10 cellular contexts compared by ENCODE assay signal in the genomic region with DNA sequence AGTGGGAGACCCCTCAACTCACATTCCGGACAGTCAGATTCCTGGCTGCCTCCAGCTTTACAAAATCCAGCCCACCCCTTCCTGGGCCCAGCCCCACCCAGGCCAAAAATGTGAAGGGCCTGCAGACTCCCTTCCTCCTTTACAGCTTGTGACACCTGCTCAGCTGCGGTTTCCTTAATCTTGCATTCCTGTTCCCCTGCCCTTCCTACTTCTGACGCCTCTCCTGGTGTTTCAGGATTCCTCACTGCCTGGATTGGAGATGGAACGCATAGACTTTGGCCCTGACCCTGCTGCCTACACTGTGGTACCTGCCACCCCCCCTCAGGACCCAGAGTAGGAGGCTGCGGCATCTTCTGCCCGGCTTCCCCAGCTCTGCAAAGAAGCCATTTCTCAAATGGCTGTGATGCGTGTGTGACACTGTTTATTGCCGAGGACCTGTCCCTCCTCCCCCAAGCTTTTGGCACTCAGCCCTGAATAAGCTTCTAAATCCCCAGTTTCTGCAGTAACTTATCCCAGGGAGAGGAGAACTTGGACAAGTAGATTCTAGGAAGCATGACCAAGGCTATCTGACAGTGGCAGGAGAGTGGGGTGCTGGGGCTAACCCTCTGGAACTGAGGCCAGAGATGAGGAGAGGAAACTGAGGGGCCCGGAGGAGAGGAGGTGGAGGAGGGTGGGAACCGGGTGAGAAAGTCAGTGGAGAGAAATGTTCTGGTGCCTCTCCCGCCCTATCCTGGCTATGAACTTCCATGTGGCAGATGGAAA. TPM values are rescaled to one million over a fixed set of nuclear protein-coding genes. Genes with fewer than 3 reads are reported as not detected.
DNase-seq lines count a peak whose midpoint lies in the region; ATAC-seq and TF ChIP-seq lines count a peak whose summit lies in the region.
"Had no signal": no experiment of that assay in that cellular context is flagged by ENCODE, and none has a peak within 500 bp of the region (broad histone marks: within the 10 kb centered on the region; RNA-seq: fewer than 3 reads in every experiment).

No MANE protein-coding gene starts in this region.

- no peak for ATAC-seq in GM18861 (IDR thresholded peaks at IDR 0.05; ENCODE audit: unreplicated experiment)
- no peak for ATAC-seq in HG03521 (IDR thresholded peaks at IDR 0.05; ENCODE audit: unreplicated experiment)

- H3K27me3 ChIP-seq in Karpas-422 (ENCODE audit: low read length) (no peaks in the 10 kb centered on the region), cardiac muscle cell (no peaks in the 10 kb centered on the region), sigmoid colon (peaks cover 0 to 4% (median 0%) of the 10 kb centered on the region in 3 donors)
- H3K27me3 ChIP-seq: tibial nerve had no signal

- H3K36me3 ChIP-seq in Karpas-422 (ENCODE audit: insufficient read depth, low read length): no peaks in the 10 kb centered on the region
- no peaks in the 10 kb centered on the region for H3K36me3 ChIP-seq in cardiac muscle cell
- no peaks in the 10 kb centered on the region for H3K36me3 ChIP-seq in sigmoid colon
- H3K36me3 ChIP-seq: tibial nerve had no signal

- no peak for TF ChIP-seq POLR2A in sigmoid colon (IDR thresholded peaks at IDR 0.05)

- no peak for TF ChIP-seq EP300 in sigmoid colon (IDR thresholded peaks at IDR 0.05)

- intact Hi-C loops in sigmoid colon (cut with DNase I): loop anchor here (2.0 to 10.0 kb wide), 4 partner anchors 35 to 207 kb away; a partner anchor contains a TSS

- 33 to 52% methylated on average over 11 of the region's 11 CpGs for WGBS in sigmoid colon, 2 donors

- peak overlapping the region; percentile 36 for H3K4me2 ChIP-seq in Karpas-422 (ENCODE audit: low read depth, low read length, poor library complexity, severe bottlenecking)

- no peak overlapping the region for H2AFZ ChIP-seq in Karpas-422 (ENCODE audit: low read length)

- H3K9me3 ChIP-seq in Karpas-422 (ENCODE audit: low read length) (no peaks in the 10 kb centered on the region), cardiac muscle cell (ENCODE audit: low read depth) (no peaks in the 10 kb centered on the region), sigmoid colon (no peaks in the 10 kb centered on the region)
- H3K9me3 ChIP-seq: tibial nerve had no signal

- H3K4me1 ChIP-seq in Karpas-422 (ENCODE audit: low read length) (peaks cover 61% of the 10 kb centered on the region), cardiac muscle cell (ENCODE audit: low read depth) (peaks cover 27% of the 10 kb centered on the region), sigmoid colon (peaks cover 0 to 29% (median 27%) of the 10 kb centered on the region in 4 donors)

- H3K4me3 ChIP-seq in Karpas-422 (ENCODE audit: low read length) (no peak overlapping the region), cardiac muscle cell (no peak overlapping the region), sigmoid colon (no peak overlapping the region)
- H3K4me3 ChIP-seq: tibial nerve had no signal

- peak overlapping the region; percentile 95 for H3K27ac ChIP-seq in Karpas-422 (ENCODE audit: low read length)
- peak overlapping the region; percentile 92 for H3K27ac ChIP-seq in VCaP
- H3K27ac ChIP-seq in cardiac muscle cell: peak overlapping the region; percentile 87
- H3K27ac ChIP-seq in sigmoid colon: peak overlapping the region; percentile 49 to 62 (median 56)

- H3K9ac ChIP-seq in Karpas-422 (ENCODE audit: low read length): peak overlapping the region; percentile 43

- no peak for DNase-seq in Karpas-422
- peak in 1 of 2 donors; percentile 57 for DNase-seq in cardiac muscle cell (ENCODE audit: low read depth in 1 of 2, low spot score in 1 of 2)
- DNase-seq in sigmoid colon: no peak
- no peak for DNase-seq in cortex of kidney (lab: John Stamatoyannopoulos, UW)
- no peak for DNase-seq in ureter (ENCODE audit: low spot score)

- TF ChIP-seq CTCF in VCaP (conservative IDR thresholded peaks at IDR 0.05): no peak
- no peak for TF ChIP-seq CTCF in cardiac muscle cell (IDR thresholded peaks at IDR 0.05; ENCODE audit: low read depth, low read length)
- TF ChIP-seq CTCF in sigmoid colon (IDR thresholded peaks at IDR 0.05): no peak

- no peaks in the 10 kb centered on the region for H4K20me1 ChIP-seq in Karpas-422 (ENCODE audit: insufficient read depth, low read depth, low read length)

- H3K9me2 ChIP-seq in Karpas-422 (replicated peaks; ENCODE audit: insufficient read depth, low read length): no peaks in the 10 kb centered on the region

- H3K79me2 ChIP-seq in Karpas-422 (ENCODE audit: low read length): no peaks in the 10 kb centered on the region

RNA-seq across cellular contexts. Expression of a gene that starts 24.9 kb away (rescaled TPM):
- total RNA-seq in Karpas-422 (2014; rRNA removed; shearing (Covaris generic); ENCODE audit: low replicate concordance): 5.8 and 10.2 TPM in 2 replicates
- total RNA-seq in cardiac muscle cell: 5.9 and 7.1 TPM in 2 replicates
- polyA plus RNA-seq in cardiac muscle cell: 6.4 and 8.9 TPM in 2 replicates
- total RNA-seq in sigmoid colon: 1 to 10 TPM; 2.7 to 5.4 (median 3.9) TPM
- 1 to 10 TPM; 1.8 to 3.7 (median 2.1) TPM for polyA plus RNA-seq in sigmoid colon
- 3.9 TPM for total RNA-seq in ureter

RNA-seq across cellular contexts. Expression of a gene that starts 35.9 kb away (rescaled TPM):
- total RNA-seq in Karpas-422 (2014; rRNA removed; shearing (Covaris generic); ENCODE audit: low replicate concordance): 27.4 and 49.8 TPM in 2 replicates
- 0.06 TPM in 1 of 2 replicates, not detected in the other for total RNA-seq in cardiac muscle cell
- polyA plus RNA-seq in cardiac muscle cell: 0.49 TPM in 1 of 2 replicates, not detected in the other
- 10 to 100 TPM in 1 of 4 donors, 1 to 10 TPM in 3; 5.8 to 12.8 (median 7.5) TPM for total RNA-seq in sigmoid colon
- polyA plus RNA-seq in sigmoid colon: 1 to 10 TPM in 2 of 3 donors, not detected in 1; 1.2 to 5.6 TPM
- total RNA-seq in ureter: 6.2 TPM
- total RNA-seq: lung microvascular endothelial cell had no signal

RNA-seq across cellular contexts. Expression of a gene that starts 39.5 kb away (rescaled TPM):
- total RNA-seq in Karpas-422 (2014; rRNA removed; shearing (Covaris generic); ENCODE audit: low replicate concordance): 17.3 and 25.2 TPM in 2 replicates
- total RNA-seq in cardiac muscle cell (47.2 and 61.1 TPM in 2 replicates), sigmoid colon (10 to 100 TPM in 3 of 4 donors, 1 to 10 TPM in 1; 10.0 to 23.3 (median 12.6) TPM), ureter (24.0 TPM)
- polyA plus RNA-seq in cardiac muscle cell (32.0 and 38.5 TPM in 2 replicates), sigmoid colon (1 to 10 TPM in 2 of 3 donors, under 1 TPM in 1; 0.92 to 5.8 (median 2.4) TPM)
